In the genomic region with DNA sequence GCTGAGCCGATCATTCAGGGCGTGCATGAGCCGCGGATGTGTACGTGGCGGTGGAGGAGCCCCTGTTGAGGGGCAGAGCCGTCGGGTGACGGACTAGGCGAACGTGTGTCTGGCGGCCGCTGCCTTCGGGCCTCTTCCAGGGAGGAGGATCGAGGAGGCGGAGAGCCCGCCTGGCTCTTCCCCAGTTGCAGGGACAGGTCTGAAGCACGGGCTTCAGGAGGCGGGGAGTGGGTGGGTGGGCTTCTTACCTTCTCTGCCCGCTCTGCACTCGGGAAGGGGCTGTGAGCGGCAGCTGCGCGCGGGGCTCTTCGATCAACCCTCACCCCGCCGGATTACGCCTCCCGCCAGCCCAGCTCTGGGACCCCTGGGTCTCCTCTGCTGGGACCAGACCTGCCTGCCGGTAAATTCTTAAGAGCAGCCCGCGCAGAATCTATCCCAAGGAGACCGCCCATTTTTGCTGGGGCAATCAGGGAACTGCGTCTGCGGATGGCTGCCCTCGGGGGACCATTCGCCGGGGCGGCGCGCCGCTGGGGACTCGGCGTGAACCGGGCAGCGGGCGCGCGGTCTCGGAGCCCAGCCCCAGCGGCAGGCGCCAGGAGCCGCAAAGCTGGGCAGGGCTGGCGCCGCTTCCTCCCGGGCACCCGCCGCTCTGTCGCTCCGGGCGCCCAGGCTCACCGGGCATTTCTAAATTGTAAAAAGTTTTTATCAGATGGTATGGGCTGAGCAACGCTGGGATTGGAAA, we compare ENCODE assay signal across 7 cellular contexts. TPM values are rescaled to one million over a fixed set of nuclear protein-coding genes. Genes with fewer than 3 reads are reported as not detected.
DNase-seq lines count a peak whose midpoint lies in the region; ATAC-seq and TF ChIP-seq lines count a peak whose summit lies in the region.

No MANE protein-coding gene starts in this region.

- no peaks in the 10 kb centered on the region for H3K27me3 Mint-ChIP-seq in activated CD4-positive, alpha-beta T cell treated with anti-CD3 and anti-CD28 coated beads, Interleukin-2, amount 10 ng/mL, durations not matched to agents 24 days and 14 days
- H3K27me3 Mint-ChIP-seq in endothelial cell (ENCODE audit: unreplicated experiment) = no peaks in the 10 kb centered on the region

- no peaks in the 10 kb centered on the region for H3K36me3 ChIP-seq in muscle layer of duodenum (ENCODE audit: control insufficient read depth in 1 of 2, insufficient read depth in 2 of 2, low read length in 2 of 2)
- no peaks in the 10 kb centered on the region for H3K36me3 ChIP-seq in transverse colon

- peak overlapping the region; percentile 71 for H3K27ac ChIP-seq in muscle layer of duodenum (ENCODE audit: low read length)
- H3K27ac ChIP-seq in transverse colon = peak overlapping the region; percentile 81 to 93 (median 88)

- peak; percentile 19 for ATAC-seq in HG02588 (IDR thresholded peaks at IDR 0.05; ENCODE audit: unreplicated experiment)

- H3K9me3 ChIP-seq in muscle layer of duodenum (ENCODE audit: control insufficient read depth in 1 of 2, low read length in 2 of 2) = no peaks in the 10 kb centered on the region
- no peaks in the 10 kb centered on the region for H3K9me3 ChIP-seq in transverse colon

- H3K4me3 ChIP-seq in muscle layer of duodenum (ENCODE audit: low read depth in 1 of 2, low read length in 2 of 2) = peak overlapping the region; percentile 75 to 77
- peak overlapping the region; percentile 27 to 67 (median 60) for H3K4me3 ChIP-seq in transverse colon

- peak overlapping the region; percentile 95 for H3K27ac Mint-ChIP-seq in activated CD4-positive, alpha-beta T cell treated with anti-CD3 and anti-CD28 coated beads, Interleukin-2, amount 10 ng/mL, durations not matched to agents 24 days and 14 days
- no peak overlapping the region for H3K27ac Mint-ChIP-seq in endothelial cell (ENCODE audit: unreplicated experiment)

- TF ChIP-seq CTCF in GM13977 (IDR thresholded peaks at IDR 0.05; ENCODE audit: extremely low read depth, insufficient read depth, missing control alignments) = no peak
- no peak for TF ChIP-seq CTCF in endothelial cell (IDR thresholded peaks at IDR 0.05; ENCODE audit: unreplicated experiment)
- no peak for TF ChIP-seq CTCF in transverse colon (IDR thresholded peaks at IDR 0.05)

- H3K4me1 Mint-ChIP-seq in activated CD4-positive, alpha-beta T cell treated with anti-CD3 and anti-CD28 coated beads, Interleukin-2, amount 10 ng/mL, durations not matched to agents 24 days and 14 days = peaks cover 50% of the 10 kb centered on the region
- peaks cover 3% of the 10 kb centered on the region for H3K4me1 Mint-ChIP-seq in endothelial cell (ENCODE audit: unreplicated experiment)

- H3K4me1 ChIP-seq in muscle layer of duodenum (ENCODE audit: control insufficient read depth in 1 of 2, insufficient read depth in 2 of 2, low read length in 2 of 2) = no peaks in the 10 kb centered on the region
- peaks cover 0 to 30% (median 18%) of the 10 kb centered on the region in 4 donors for H3K4me1 ChIP-seq in transverse colon

- DNase-seq in GM13977 (ENCODE audit: low spot score) (peak; percentile 32), NCI-H1105 treated with DMSO at 0.1 percent for 48 hours (lab: John Stamatoyannopoulos, UW) (peak; percentile 47), endothelial cell (ENCODE audit: low spot score) (peak; percentile 45), transverse colon (peak; percentile 45)
- DNase-seq in activated CD4-positive, alpha-beta T cell treated with anti-CD3 and anti-CD28 coated beads, Interleukin-2, amount 10 ng/mL, durations not matched to agents 24 days and 14 days = peak; percentile 84

- H3K9me3 Mint-ChIP-seq in activated CD4-positive, alpha-beta T cell treated with anti-CD3 and anti-CD28 coated beads, Interleukin-2, amount 10 ng/mL, durations not matched to agents 24 days and 14 days = no peaks in the 10 kb centered on the region
- H3K9me3 Mint-ChIP-seq in endothelial cell (ENCODE audit: unreplicated experiment) = no peaks in the 10 kb centered on the region

- in situ Hi-C loops in GM13977 (cut with MboI; ENCODE audit: low pct_unique_long_range_greater_than_20kb, low sequenced_read_pairs, unreplicated experiment) (no loop called here), transverse colon (cut with MboI; ENCODE audit: low pct_ligation_motif_present in 1 of 4, low pct_unique_long_range_greater_than_20kb in 1 of 4, low sequenced_read_pairs in 3 of 4) (loop anchor here in 1 of 4 donors (25.0 kb wide), 1 partner anchor 528 kb away; no protein-coding TSS in a partner anchor)

- H3K27me3 ChIP-seq in muscle layer of duodenum (ENCODE audit: low read depth, low read length) (no peaks in the 10 kb centered on the region), transverse colon (no peaks in the 10 kb centered on the region)

- peak overlapping the region; percentile 89 for H3K4me3 Mint-ChIP-seq in activated CD4-positive, alpha-beta T cell treated with anti-CD3 and anti-CD28 coated beads, Interleukin-2, amount 10 ng/mL, durations not matched to agents 24 days and 14 days
- peak overlapping the region; percentile 85 for H3K4me3 Mint-ChIP-seq in endothelial cell (ENCODE audit: unreplicated experiment)

- 2 to 3% methylated on average over 8 to 22 of the region's 64 CpGs for WGBS in transverse colon (ENCODE audit: low coverage in 1 of 2), 2 donors

- H3K36me3 Mint-ChIP-seq in activated CD4-positive, alpha-beta T cell treated with anti-CD3 and anti-CD28 coated beads, Interleukin-2, amount 10 ng/mL, durations not matched to agents 24 days and 14 days (ENCODE audit: low read depth) = peaks cover 38% of the 10 kb centered on the region
- no peaks in the 10 kb centered on the region for H3K36me3 Mint-ChIP-seq in endothelial cell (ENCODE audit: low read depth, unreplicated experiment)

- TF ChIP-seq POLR2A in transverse colon (IDR thresholded peaks at IDR 0.05) = no peak

- TF ChIP-seq EP300 in transverse colon (IDR thresholded peaks at IDR 0.05; ENCODE audit: low read depth) = no peak

- intact Hi-C loops in activated CD4-positive, alpha-beta T cell treated with anti-CD3 and anti-CD28 coated beads, Interleukin-2, amount 10 ng/mL, durations not matched to agents 24 days and 14 days (cut with micrococcal nuclease) = loop anchor here (1.0 to 5.0 kb wide), 11 partner anchors 35 to 737 kb away; a partner anchor contains a TSS
- intact Hi-C loops in transverse colon (cut with DNase I; ENCODE audit: low total_unique reads) = no loop called here

RNA-seq across cellular contexts. Expression of a gene that starts 4.9 kb away (rescaled TPM):
- total RNA-seq in activated CD4-positive, alpha-beta T cell treated with anti-CD3 and anti-CD28 coated beads, Interleukin-2, amount 10 ng/mL, durations not matched to agents 24 days and 14 days = 41.2 and 41.4 TPM in 2 replicates
- not detected for total RNA-seq in endothelial cell (ENCODE audit: unreplicated experiment)
- total RNA-seq in transverse colon = 100 to 1,000 TPM in 3 of 4 donors, 10 to 100 TPM in 1; 27.3 to 569 (median 401) TPM

Comparison
In these comparisons a context has a peak if more than half of its experiments do, and no peak if none do; other contexts are left out.
1. Peak in every context shown above with its lines: DNase-seq, ATAC-seq, H3K4me3 ChIP-seq and H3K27ac ChIP-seq.
2. DNase-seq: peak in every context shown above with its lines; median percentile 84 in activated CD4-positive, alpha-beta T cell treated with anti-CD3 and anti-CD28 coated beads, Interleukin-2, amount 10 ng/mL, durations not matched to agents 24 days and 14 days; 47 in NCI-H1105 treated with DMSO at 0.1 percent for 48 hours; 45 in endothelial cell; 45 in transverse colon; 32 in GM13977.
3. RNA of a gene that starts 4.9 kb away (total RNA-seq): 27.3 to 569 TPM in transverse colon and 41.2 to 41.4 TPM in activated CD4-positive, alpha-beta T cell treated with anti-CD3 and anti-CD28 coated beads, Interleukin-2, amount 10 ng/mL, durations not matched to agents 24 days and 14 days; not detected in endothelial cell (single experiment); every median in the first group is over 10 times any median in the second.